In genomic region chr7:151595702-151596340, GRCh38 we compare ENCODE assay signal across 1 cellular context.
TF ChIP-seq lines count a peak whose summit lies in the region.

No MANE protein-coding gene starts in this region.

TF ChIP-seq in IMR-90, 13 proteins besides CTCF, POLR2A, EP300 and RAD21:
- no peak for TF ChIP-seq MXI1 (IDR thresholded peaks at IDR 0.05; ENCODE audit: borderline replicate concordance, low read depth, low read length)
- TF ChIP-seq RFX5 (IDR thresholded peaks at IDR 0.05; ENCODE audit: low read depth, low read length): no peak
- TF ChIP-seq NFE2L2 (IDR thresholded peaks at IDR 0.05; ENCODE audit: low read depth, low read length): no peak
- TF ChIP-seq BHLHE40 (IDR thresholded peaks at IDR 0.05; ENCODE audit: low read depth, low read length): no peak
- no peak for TF ChIP-seq MAFK (IDR thresholded peaks at IDR 0.05; ENCODE audit: low read depth, low read length)
- TF ChIP-seq MAZ (IDR thresholded peaks at IDR 0.05; ENCODE audit: borderline replicate concordance, low read depth, low read length): no peak
- TF ChIP-seq SMC3 (IDR thresholded peaks at IDR 0.05; ENCODE audit: low read depth, low read length): no peak
- TF ChIP-seq ELK1 (IDR thresholded peaks at IDR 0.05; ENCODE audit: borderline replicate concordance, low read depth, low read length): no peak
- TF ChIP-seq USF2 (IDR thresholded peaks at IDR 0.05; ENCODE audit: low read depth, low read length): no peak
- no peak for TF ChIP-seq CEBPB (IDR thresholded peaks at IDR 0.05; ENCODE audit: low read depth, low read length)
- no peak for TF ChIP-seq RCOR1 (IDR thresholded peaks at IDR 0.05; ENCODE audit: insufficient replicate concordance, low read length)
TF ChIP-seq in IMR-90: peak in this region for 0.
